In genomic region chr13:91986771-91987515, GRCh38 we compare ENCODE assay signal across 22 cellular contexts.
"Had no signal": no experiment of that assay in that cellular context is flagged by ENCODE, and none has a peak within 500 bp of the region (broad histone marks: within the 10 kb centered on the region; RNA-seq: fewer than 3 reads in every experiment).

No MANE protein-coding gene starts in this region.

- H3K4me3 Mint-ChIP-seq: activated CD4-positive, alpha-beta T cell treated with anti-CD3 and anti-CD28 coated beads, Interleukin-2, amount 10 ng/mL, durations not matched to agents 24 days and 14 days; activated CD8-positive, alpha-beta T cell treated with anti-CD3 and anti-CD28 coated beads for 36 hours; activated naive CD8-positive, alpha-beta T cell treated with anti-CD3 and anti-CD28 coated beads for 36 hours; activated T-helper 17 cell treated with anti-CD3 and anti-CD28 coated beads, Interleukin-2, amount 50 U/mL, for 72 hours; effector memory CD8-positive, alpha-beta T cell; naive thymus-derived CD8-positive, alpha-beta T cell; stimulated activated effector memory CD8-positive, alpha-beta T cell treated with anti-CD3 and anti-CD28 coated beads, Interleukin-12 subunit alpha, Interleukin-12 subunit beta, amount 100 ng/mL, for 72 hours; type B pancreatic cell had no signal

- H3K27me3 ChIP-seq: body of pancreas, esophagus squamous epithelium, neutrophil, pancreas, stomach, testis had no signal

- H3K27ac Mint-ChIP-seq: activated CD4-positive, alpha-beta T cell treated with anti-CD3 and anti-CD28 coated beads, Interleukin-2, amount 10 ng/mL, durations not matched to agents 24 days and 14 days; activated CD8-positive, alpha-beta T cell treated with anti-CD3 and anti-CD28 coated beads for 36 hours; activated naive CD8-positive, alpha-beta T cell treated with anti-CD3 and anti-CD28 coated beads for 36 hours; activated T-helper 17 cell treated with anti-CD3 and anti-CD28 coated beads, Interleukin-2, amount 50 U/mL, for 72 hours; effector memory CD8-positive, alpha-beta T cell; naive thymus-derived CD8-positive, alpha-beta T cell; stimulated activated effector memory CD8-positive, alpha-beta T cell treated with anti-CD3 and anti-CD28 coated beads, Interleukin-12 subunit alpha, Interleukin-12 subunit beta, amount 100 ng/mL, for 72 hours; type B pancreatic cell had no signal

- H3K9me3 Mint-ChIP-seq: type B pancreatic cell had no signal

- H3K36me3 Mint-ChIP-seq: activated naive CD8-positive, alpha-beta T cell treated with anti-CD3 and anti-CD28 coated beads for 36 hours; naive thymus-derived CD8-positive, alpha-beta T cell; stimulated activated effector memory CD8-positive, alpha-beta T cell treated with anti-CD3 and anti-CD28 coated beads, Interleukin-12 subunit alpha, Interleukin-12 subunit beta, amount 100 ng/mL, for 72 hours; type B pancreatic cell had no signal

- ATAC-seq: activated CD8-positive, alpha-beta T cell treated with anti-CD3 and anti-CD28 coated beads for 36 hours; activated T-helper 17 cell treated with anti-CD3 and anti-CD28 coated beads, Interleukin-2, amount 50 U/mL, for 72 hours; body of pancreas; effector memory CD8-positive, alpha-beta T cell; naive thymus-derived CD8-positive, alpha-beta T cell; pancreas; sciatic nerve; stimulated activated effector memory CD8-positive, alpha-beta T cell treated with anti-CD3 and anti-CD28 coated beads, Interleukin-12 subunit alpha, Interleukin-12 subunit beta, amount 100 ng/mL, for 72 hours had no signal

- DNase-seq: activated CD4-positive, alpha-beta T cell treated with anti-CD3 and anti-CD28 coated beads, Interleukin-2, amount 10 ng/mL, durations not matched to agents 24 days and 14 days; activated CD8-positive, alpha-beta T cell treated with anti-CD3 and anti-CD28 coated beads for 36 hours; activated naive CD4-positive, alpha-beta T cell; activated naive CD8-positive, alpha-beta T cell treated with anti-CD3 and anti-CD28 coated beads for 36 hours; activated T-cell treated with anti-CD3 and anti-CD28 coated beads, Interleukin-2, amount 50 U/mL, for 1 hour; amniotic stem cell; body of pancreas; effector memory CD8-positive, alpha-beta T cell; esophagus squamous epithelium; mesenchymal stem cell; naive thymus-derived CD8-positive, alpha-beta T cell; pancreas; stimulated activated CD4-positive, alpha-beta T cell treated with anti-CD3 and anti-CD28 coated beads, Interleukin-4, amount 100 ng/mL, for 24 hours; stomach; T1000; testis had no signal

- H3K4me1 ChIP-seq: body of pancreas, esophagus squamous epithelium, pancreas, stomach, testis had no signal

- H3K27ac ChIP-seq: body of pancreas, esophagus squamous epithelium, neutrophil, pancreas, stomach, testis had no signal

- H3K27me3 Mint-ChIP-seq: activated CD4-positive, alpha-beta T cell treated with anti-CD3 and anti-CD28 coated beads, Interleukin-2, amount 10 ng/mL, durations not matched to agents 24 days and 14 days; activated CD8-positive, alpha-beta T cell treated with anti-CD3 and anti-CD28 coated beads for 36 hours; activated naive CD8-positive, alpha-beta T cell treated with anti-CD3 and anti-CD28 coated beads for 36 hours; activated T-helper 17 cell treated with anti-CD3 and anti-CD28 coated beads, Interleukin-2, amount 50 U/mL, for 72 hours; effector memory CD8-positive, alpha-beta T cell; naive thymus-derived CD8-positive, alpha-beta T cell; type B pancreatic cell had no signal

- H3K9me3 ChIP-seq: body of pancreas, esophagus squamous epithelium, neutrophil, pancreas, testis had no signal

- H3K36me3 ChIP-seq: esophagus squamous epithelium, neutrophil, pancreas, stomach had no signal

- H3K4me1 Mint-ChIP-seq: activated CD4-positive, alpha-beta T cell treated with anti-CD3 and anti-CD28 coated beads, Interleukin-2, amount 10 ng/mL, durations not matched to agents 24 days and 14 days; activated naive CD8-positive, alpha-beta T cell treated with anti-CD3 and anti-CD28 coated beads for 36 hours; activated T-helper 17 cell treated with anti-CD3 and anti-CD28 coated beads, Interleukin-2, amount 50 U/mL, for 72 hours; naive thymus-derived CD8-positive, alpha-beta T cell; stimulated activated effector memory CD8-positive, alpha-beta T cell treated with anti-CD3 and anti-CD28 coated beads, Interleukin-12 subunit alpha, Interleukin-12 subunit beta, amount 100 ng/mL, for 72 hours had no signal

- H3K4me3 ChIP-seq: body of pancreas, esophagus squamous epithelium, pancreas, smooth muscle cell, stomach, testis had no signal
